In the genomic region with DNA sequence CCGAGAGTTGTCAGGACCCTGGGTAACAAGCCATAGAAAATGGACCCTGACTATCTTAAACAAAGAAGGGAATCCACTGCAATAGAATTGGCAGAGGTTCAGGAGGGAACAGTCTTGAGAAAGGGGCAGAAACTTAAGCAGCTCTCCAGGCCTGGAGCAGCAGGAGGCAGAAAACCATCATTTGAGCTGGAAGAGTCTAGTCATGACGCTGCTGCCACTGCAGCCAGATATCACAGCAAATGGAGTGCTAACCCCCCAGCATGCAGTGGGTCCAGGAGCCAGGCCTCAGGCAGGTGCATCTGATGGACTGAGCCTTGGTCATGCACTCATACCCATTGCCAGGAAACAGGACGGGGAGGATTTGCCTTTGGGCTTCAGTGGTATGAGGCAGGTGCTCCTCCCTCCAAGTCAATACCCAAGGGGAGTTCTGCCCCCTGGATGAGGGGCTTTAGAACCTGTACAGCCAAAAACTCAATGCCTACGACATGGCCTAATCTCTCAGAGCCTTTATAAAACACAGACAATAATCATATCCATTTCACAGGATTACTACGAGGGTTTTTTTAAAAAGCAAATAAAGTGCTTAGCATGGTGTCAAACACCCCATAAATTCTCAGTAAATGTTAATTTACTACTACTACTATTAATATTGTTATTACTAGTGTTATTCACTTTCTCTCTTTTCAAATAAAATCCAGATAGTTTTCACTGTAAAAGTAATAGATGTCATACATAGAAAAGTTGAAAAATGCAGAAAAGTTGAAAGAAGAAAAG, we compare ENCODE assay signal across 10 cellular contexts. TPM values are rescaled to one million over a fixed set of nuclear protein-coding genes. Genes with fewer than 3 reads are reported as not detected.
DNase-seq lines count a peak whose midpoint lies in the region; ATAC-seq, FAIRE-seq and TF ChIP-seq lines count a peak whose summit lies in the region.
"Had no signal": no experiment of that assay in that cellular context is flagged by ENCODE, and none has a peak within 500 bp of the region (broad histone marks: within the 10 kb centered on the region; RNA-seq: fewer than 3 reads in every experiment).

No MANE protein-coding gene starts in this region.

- H3K4me1 ChIP-seq in HUES48 (ENCODE audit: control insufficient read depth, insufficient read depth, low read length) = peaks cover 25% of the 10 kb centered on the region
- H3K4me1 ChIP-seq in SJCRH30 = peaks cover 16% of the 10 kb centered on the region
- no peaks in the 10 kb centered on the region for H3K4me1 ChIP-seq in gastrocnemius medialis
- H3K4me1 ChIP-seq in body of pancreas = peaks cover 13% of the 10 kb centered on the region

- intact Hi-C loops in gastrocnemius medialis (cut with DNase I; ENCODE audit: low total_unique reads) = no loop called here
- intact Hi-C loops in body of pancreas (cut with DNase I) = no loop called here

- in situ Hi-C loops in GM13977 (cut with MboI; ENCODE audit: low pct_unique_long_range_greater_than_20kb, low sequenced_read_pairs, unreplicated experiment) = no loop called here
- in situ Hi-C loops in gastrocnemius medialis (cut with MboI; ENCODE audit: low sequenced_read_pairs in 4 of 4) = loop anchor here in 2 of 4 donors (25.0 kb wide), 1 partner anchor 641 kb away; no protein-coding TSS in a partner anchor

- no peak overlapping the region for H3K9ac ChIP-seq in HUES48 (ENCODE audit: low read depth, low read length)

- H3K27ac ChIP-seq in HUES48 (ENCODE audit: low read depth, low read length) = peak overlapping the region; percentile 95
- no peak overlapping the region for H3K27ac ChIP-seq in SJCRH30
- H3K27ac ChIP-seq in gastrocnemius medialis = no peak overlapping the region
- no peak overlapping the region for H3K27ac ChIP-seq in body of pancreas

- H3K4me3 Mint-ChIP-seq in effector memory CD8-positive, alpha-beta T cell = peak overlapping the region; percentile 19 to 53

- H3K9me3 ChIP-seq in HUES48 (ENCODE audit: control insufficient read depth, insufficient read depth, low read length) (no peaks in the 10 kb centered on the region), SJCRH30 (replicated peaks) (no peaks in the 10 kb centered on the region), gastrocnemius medialis (no peaks in the 10 kb centered on the region), body of pancreas (no peaks in the 10 kb centered on the region)

- no peaks in the 10 kb centered on the region for H3K9me3 Mint-ChIP-seq in effector memory CD8-positive, alpha-beta T cell

- peak overlapping the region in 1 of 2 donors; percentile 45 for H3K27ac Mint-ChIP-seq in effector memory CD8-positive, alpha-beta T cell

- H3K27me3 Mint-ChIP-seq in effector memory CD8-positive, alpha-beta T cell = no peaks in the 10 kb centered on the region

- peaks cover 23 to 29% of the 10 kb centered on the region in 2 donors for H3K4me1 Mint-ChIP-seq in effector memory CD8-positive, alpha-beta T cell (ENCODE audit: low read depth in 2 of 2)

- peak; percentile 21 for FAIRE-seq in GM12892 (lab: Jason Lieb, UNC)

- WGBS in body of pancreas, 2 donors = 82 to 89% methylated on average over 4 to 5 of the region's 5 CpGs

- H3K4me3 ChIP-seq in HUES48 (ENCODE audit: low read depth, low read length) = no peak overlapping the region
- no peak overlapping the region for H3K4me3 ChIP-seq in SJCRH30
- no peak overlapping the region for H3K4me3 ChIP-seq in gastrocnemius medialis
- H3K4me3 ChIP-seq in body of pancreas = no peak overlapping the region

- no peak for DNase-seq in GM12892 (ENCODE audit: insufficient read length)
- no peak for DNase-seq in effector memory CD8-positive, alpha-beta T cell
- DNase-seq in SJCRH30 = no peak
- no peak for DNase-seq in GM13977 (ENCODE audit: low spot score)
- no peak for DNase-seq in gastrocnemius medialis
- no peak for DNase-seq in body of pancreas
- DNase-seq: NCI-H524 treated with DMSO at 0.1 percent for 48 hours had no signal

- peaks cover 8% of the 10 kb centered on the region for H3K36me3 Mint-ChIP-seq in effector memory CD8-positive, alpha-beta T cell (ENCODE audit: insufficient read depth)

- H3K27me3 ChIP-seq in HUES48 (ENCODE audit: control insufficient read depth, insufficient read depth, low read length) = no peaks in the 10 kb centered on the region
- H3K27me3 ChIP-seq in SJCRH30 = no peaks in the 10 kb centered on the region; the same call in 1 of the 2 replicates
- peaks cover 8 to 14% (median 13%) of the 10 kb centered on the region in 3 donors for H3K27me3 ChIP-seq in gastrocnemius medialis
- peaks cover 0 to 3% of the 10 kb centered on the region in 2 donors for H3K27me3 ChIP-seq in body of pancreas

- H3K36me3 ChIP-seq in HUES48 (ENCODE audit: control insufficient read depth, insufficient read depth, low read length) (no peaks in the 10 kb centered on the region), SJCRH30 (no peaks in the 10 kb centered on the region), gastrocnemius medialis (no peaks in the 10 kb centered on the region), body of pancreas (replicated peaks in 1 of 2; ENCODE audit: insufficient read depth in 1 of 2, low read depth in 2 of 2) (no peaks in the 10 kb centered on the region)

- ATAC-seq in GM21528 (IDR thresholded peaks at IDR 0.05; ENCODE audit: low FRiP score, unreplicated experiment) (peak; percentile 11), gastrocnemius medialis (no peak), body of pancreas (no peak)
- ATAC-seq in effector memory CD8-positive, alpha-beta T cell (replicated peaks) = no peak
- ATAC-seq: esophagus mucosa had no signal

- TF ChIP-seq CTCF in GM13977 (IDR thresholded peaks at IDR 0.05; ENCODE audit: extremely low read depth, insufficient read depth, missing control alignments) (no peak), gastrocnemius medialis (IDR thresholded peaks at IDR 0.05 in 4 of 5, conservative IDR thresholded peaks at IDR 0.05 in 1 of 5) (no peak), body of pancreas (IDR thresholded peaks at IDR 0.05) (no peak)

- TF ChIP-seq POLR2A in GM12892 (IDR thresholded peaks at IDR 0.05; ENCODE audit: low read depth, low read length) = no peak
- TF ChIP-seq POLR2A in gastrocnemius medialis (IDR thresholded peaks at IDR 0.05) = no peak
- TF ChIP-seq POLR2A in body of pancreas (IDR thresholded peaks at IDR 0.05) = no peak

RNA-seq across cellular contexts. Expression of a gene that starts 30.7 kb away (rescaled TPM):
- polyA plus RNA-seq in GM12892 (2012; ENCODE audit: missing spikeins) = 59.6 TPM
- total RNA-seq in SJCRH30 (2014; rRNA removed; shearing (Covaris generic)) = 5.3 and 6.0 TPM in 2 replicates
- total RNA-seq in gastrocnemius medialis (1 to 10 TPM in 2 of 4 donors, under 1 TPM in 1, not detected in 1; 0.75 to 2.8 (median 2.5) TPM), body of pancreas (1 to 10 TPM; 6.2 to 9.2 TPM)

RNA-seq across cellular contexts. Expression of a gene that starts 39.1 kb away (rescaled TPM):
- 55.8 TPM for polyA plus RNA-seq in GM12892 (2012; ENCODE audit: missing spikeins)
- 96.8 and 107 TPM in 2 replicates for total RNA-seq in SJCRH30 (2014; rRNA removed; shearing (Covaris generic))
- total RNA-seq in gastrocnemius medialis (10 to 100 TPM; 19.5 to 25.9 (median 21.9) TPM), body of pancreas (10 to 100 TPM; 18.4 to 22.1 TPM)
